ENCODE assay signal across 37 cellular contexts in the genomic region with DNA sequence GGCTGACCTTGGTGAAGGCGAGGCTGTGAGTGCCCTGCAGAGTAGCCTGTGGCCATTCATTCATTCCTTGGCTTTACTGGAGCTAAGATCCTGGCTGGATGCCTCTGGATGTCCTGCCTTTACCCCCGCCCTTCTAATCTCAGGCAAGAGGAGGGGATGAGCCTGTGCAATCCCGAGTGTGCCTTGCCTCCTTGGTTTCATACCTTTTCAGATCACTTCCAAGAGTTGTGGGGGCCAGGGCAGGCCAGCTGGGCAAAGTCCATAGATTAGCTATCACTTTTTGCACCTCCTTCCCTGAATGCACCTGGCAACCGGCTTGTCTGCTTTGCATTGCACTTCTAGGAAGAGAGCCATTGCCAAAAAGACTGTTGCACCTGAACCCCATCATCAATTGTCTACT. TPM values are rescaled to one million over a fixed set of nuclear protein-coding genes. Genes with fewer than 3 reads are reported as not detected.
DNase-seq lines count a peak whose midpoint lies in the region; ATAC-seq and TF ChIP-seq lines count a peak whose summit lies in the region.
"Had no signal": no experiment of that assay in that cellular context is flagged by ENCODE, and none has a peak within 500 bp of the region (broad histone marks: within the 10 kb centered on the region; RNA-seq: fewer than 3 reads in every experiment).

No MANE protein-coding gene starts in this region.

- intact Hi-C loops in transverse colon (cut with DNase I; ENCODE audit: low total_unique reads): no loop called here

- H2BK120ac ChIP-seq in mesenchymal stem cell (ENCODE audit: low read depth, low read length): no peak overlapping the region

- in situ Hi-C loops in transverse colon (cut with MboI; ENCODE audit: low pct_ligation_motif_present in 1 of 4, low pct_unique_long_range_greater_than_20kb in 1 of 4, low sequenced_read_pairs in 3 of 4): no loop called here

- H2AFZ ChIP-seq in mesenchymal stem cell (ENCODE audit: low read depth, low read length): no peak overlapping the region

- H3K27me3 ChIP-seq in HUES6 (ENCODE audit: control insufficient read depth, insufficient read depth, low read length): no peaks in the 10 kb centered on the region
- H3K27me3 ChIP-seq in ectodermal cell (ENCODE audit: control insufficient read depth, insufficient read depth, low read length, poor library complexity, severe bottlenecking): no peaks in the 10 kb centered on the region
- peaks cover 57 to 71% of the 10 kb centered on the region in 2 experiments for H3K27me3 ChIP-seq in mesenchymal stem cell (ENCODE audit: control insufficient read depth in 1 of 2, insufficient read depth in 1 of 2, low read length in 2 of 2)
- H3K27me3 ChIP-seq in transverse colon: peaks cover 14% of the 10 kb centered on the region
- H3K27me3 ChIP-seq: ascending aorta, right lobe of liver had no signal

- H3K4me2 ChIP-seq in mesenchymal stem cell (ENCODE audit: low read length, poor library complexity, severe bottlenecking): no peak overlapping the region
- H3K4me2 ChIP-seq: KMS-11 had no signal

- no peak overlapping the region for H3K14ac ChIP-seq in mesenchymal stem cell (ENCODE audit: low read length in 2 of 2)

- no peak for DNase-seq in mesenchymal stem cell
- DNase-seq in transverse colon: peak; percentile 24
- DNase-seq in UCSD-AML1 (lab: John Stamatoyannopoulos, UW; ENCODE audit: unreplicated experiment): no peak
- DNase-seq in NCI-H1694 treated with DMSO at 0.1 percent for 48 hours (lab: John Stamatoyannopoulos, UW): no peak
- no peak for DNase-seq in NCI-H1417 treated with DMSO at 0.1 percent for 48 hours (lab: John Stamatoyannopoulos, UW)
- DNase-seq: activated CD4-positive, alpha-beta T cell treated with anti-CD3 and anti-CD28 coated beads, Interleukin-2, amount 10 ng/mL, durations not matched to agents 24 days and 14 days; activated effector memory CD4-positive, alpha-beta T cell treated with anti-CD3 and anti-CD28 coated beads, Interleukin-2, amount 50 U/mL, for 16 hours; activated naive CD8-positive, alpha-beta T cell treated with anti-CD3 and anti-CD28 coated beads for 36 hours; activated T-cell treated with anti-CD3 and anti-CD28 coated beads, Interleukin-2, amount 50 U/mL, for 1 hour; C1 segment of cervical spinal cord; DND-41; hippocampal formation; lower lobe of right lung; NCI-H187; NCI-H2171; NCI-H524 treated with DMSO at 0.1 percent for 48 hours; posterior cingulate gyrus; right lobe of liver; SHP77 treated with DMSO at 0.1 percent for 48 hours; stimulated activated CD4-positive, alpha-beta T cell treated with anti-CD3 and anti-CD28 coated beads, Interleukin-12 subunit alpha, Interleukin-12 subunit beta, amount 100 ng/mL, for 4 hours; stimulated activated CD4-positive, alpha-beta T cell treated with anti-CD3 and anti-CD28 coated beads, Interleukin-4, amount 100 ng/mL, for 1 hour; SW 1271; T-helper 9 cell; WERI-Rb-1 had no signal

- peak overlapping the region; percentile 99 for H3K9ac ChIP-seq in HUES6 (ENCODE audit: low read length)
- no peak overlapping the region for H3K9ac ChIP-seq in mesenchymal stem cell (ENCODE audit: low read length)
- H3K9ac ChIP-seq: KMS-11 had no signal

- no peak for TF ChIP-seq POLR2A in transverse colon (IDR thresholded peaks at IDR 0.05)

- no peak for TF ChIP-seq CTCF in transverse colon (IDR thresholded peaks at IDR 0.05)

- H3K27ac ChIP-seq in HUES6 (ENCODE audit: low read depth, low read length) (peak overlapping the region; percentile 99; the same call in 1 of the 2 replicates), ectodermal cell (ENCODE audit: insufficient read depth, low read depth, low read length, poor library complexity, severe bottlenecking) (no peak overlapping the region), mesenchymal stem cell (ENCODE audit: low read length, poor library complexity, severe bottlenecking) (no peak overlapping the region), transverse colon (no peak overlapping the region)
- H3K27ac ChIP-seq: ascending aorta, gastroesophageal sphincter, KMS-11, lower lobe of right lung, right lobe of liver, WERI-Rb-1 had no signal

- no peaks in the 10 kb centered on the region for H3K79me1 ChIP-seq in mesenchymal stem cell (replicated peaks; ENCODE audit: low read length, poor library complexity, severe bottlenecking)

- no peak for TF ChIP-seq EP300 in transverse colon (IDR thresholded peaks at IDR 0.05; ENCODE audit: low read depth)

- H3K4ac ChIP-seq in mesenchymal stem cell (ENCODE audit: low read depth in 1 of 2, low read length in 2 of 2): no peak overlapping the region

- H3K4me1 ChIP-seq in HUES6 (ENCODE audit: control insufficient read depth, insufficient read depth, low read length) (peaks cover 39% of the 10 kb centered on the region), ectodermal cell (ENCODE audit: control insufficient read depth, insufficient read depth, low read length) (peaks cover 26% of the 10 kb centered on the region), mesenchymal stem cell (ENCODE audit: control insufficient read depth, insufficient read depth, low read depth, low read length) (no peaks in the 10 kb centered on the region), transverse colon (peaks cover 0 to 9% (median 7%) of the 10 kb centered on the region in 4 donors)
- H3K4me1 ChIP-seq: ascending aorta, gastroesophageal sphincter, lower lobe of right lung, right lobe of liver had no signal

- WGBS in ectodermal cell, 2 experiments: 3 to 7% methylated on average over 4 of the region's 4 CpGs
- 23% methylated on average over 4 of the region's 4 CpGs for WGBS in mesenchymal stem cell
- WGBS in transverse colon (ENCODE audit: low coverage in 1 of 2), 2 donors: 40 to 41% methylated on average over 1 to 4 of the region's 4 CpGs

- no peaks in the 10 kb centered on the region for H3K9me3 ChIP-seq in HUES6 (ENCODE audit: control insufficient read depth, insufficient read depth, low read depth, low read length)
- no peaks in the 10 kb centered on the region for H3K9me3 ChIP-seq in ectodermal cell (ENCODE audit: control insufficient read depth, low read length)
- H3K9me3 ChIP-seq in mesenchymal stem cell (ENCODE audit: control insufficient read depth, low read length): no peaks in the 10 kb centered on the region
- H3K9me3 ChIP-seq in transverse colon: no peaks in the 10 kb centered on the region
- H3K9me3 ChIP-seq: ascending aorta, gastroesophageal sphincter, lower lobe of right lung, right lobe of liver had no signal

- H4K91ac ChIP-seq in mesenchymal stem cell (ENCODE audit: low read length): peak overlapping the region; percentile 50

- no peak for ATAC-seq in HG03175 (IDR thresholded peaks at IDR 0.05; ENCODE audit: unreplicated experiment)
- ATAC-seq: gastroesophageal sphincter; Panc1; stimulated activated effector memory CD8-positive, alpha-beta T cell treated with anti-CD3 and anti-CD28 coated beads, Interleukin-12 subunit alpha, Interleukin-12 subunit beta, amount 100 ng/mL, for 72 hours had no signal

- H3K4me3 ChIP-seq in HUES6 (ENCODE audit: low read depth, low read length): peak overlapping the region; percentile 83
- peak overlapping the region; percentile 46 for H3K4me3 ChIP-seq in ectodermal cell (ENCODE audit: insufficient read depth, low read depth, low read length)
- H3K4me3 ChIP-seq in mesenchymal stem cell (ENCODE audit: insufficient read depth in 1 of 2, low read depth in 1 of 2, low read length in 2 of 2): no peak overlapping the region
- H3K4me3 ChIP-seq in transverse colon: no peak overlapping the region
- H3K4me3 ChIP-seq: ascending aorta, gastroesophageal sphincter, lower lobe of right lung, right lobe of liver had no signal

- H3K23ac ChIP-seq in mesenchymal stem cell (ENCODE audit: low read length in 2 of 2): no peak overlapping the region

- no peak overlapping the region for H2BK15ac ChIP-seq in mesenchymal stem cell (ENCODE audit: low read depth, poor library complexity, severe bottlenecking)

- no peak overlapping the region for H2BK12ac ChIP-seq in mesenchymal stem cell (ENCODE audit: low read length in 2 of 2)

- no peak overlapping the region for H2BK5ac ChIP-seq in mesenchymal stem cell (ENCODE audit: low read depth, low read length, poor library complexity, severe bottlenecking)

- H2AK5ac ChIP-seq in mesenchymal stem cell (ENCODE audit: low read length, severe bottlenecking): no peak overlapping the region

- no peak overlapping the region for H4K8ac ChIP-seq in mesenchymal stem cell (ENCODE audit: low read length)

- H3K36me3 ChIP-seq in HUES6 (ENCODE audit: control insufficient read depth, insufficient read depth, low read length) (peaks cover 14% of the 10 kb centered on the region), ectodermal cell (ENCODE audit: control insufficient read depth, insufficient read depth, low read length) (no peaks in the 10 kb centered on the region), mesenchymal stem cell (ENCODE audit: control insufficient read depth in 1 of 2, insufficient read depth in 2 of 2, low read depth in 1 of 2, low read length in 2 of 2) (no peaks in the 10 kb centered on the region), transverse colon (no peaks in the 10 kb centered on the region)
- H3K36me3 ChIP-seq: ascending aorta, gastroesophageal sphincter, lower lobe of right lung, right lobe of liver, WERI-Rb-1 had no signal

- H3K18ac ChIP-seq in mesenchymal stem cell (ENCODE audit: low read depth in 1 of 2, low read length in 2 of 2): no peak overlapping the region

RNA-seq across cellular contexts. Expression of gene VRTN, which starts 1.5 kb away (rescaled TPM):
- 23.9 TPM for polyA plus RNA-seq in ectodermal cell (2013, experiment 1 of 4)
- 20.2 TPM for polyA plus RNA-seq in ectodermal cell (2013, experiment 2 of 4)
- polyA plus RNA-seq in ectodermal cell (2013, experiment 3 of 4): 13.3 TPM
- polyA plus RNA-seq in ectodermal cell (2013, experiment 4 of 4): 15.0 TPM
- not detected for polyA plus RNA-seq in mesenchymal stem cell (2013, experiment 1 of 2)
- not detected for polyA plus RNA-seq in mesenchymal stem cell (2013, experiment 2 of 2)
- total RNA-seq in transverse colon: not detected
- total RNA-seq: activated CD4-positive, alpha-beta T cell treated with anti-CD3 and anti-CD28 coated beads, Interleukin-2, amount 10 ng/mL, durations not matched to agents 24 days and 14 days; activated CD8-positive, alpha-beta memory T cell treated with anti-CD3 and anti-CD28 coated beads for 36 hours; activated naive CD8-positive, alpha-beta T cell treated with anti-CD3 and anti-CD28 coated beads for 36 hours; ascending aorta; cardiac septum; gastroesophageal sphincter; kidney epithelial cell; lower lobe of right lung; right lobe of liver; urinary bladder had no signal
- polyA plus RNA-seq: neural cell, urinary bladder had no signal

RNA-seq across cellular contexts. Expression of gene ABCD4, which starts 47.0 kb away (rescaled TPM):
- polyA plus RNA-seq in ectodermal cell (2013, experiment 1 of 4): 115 TPM
- 102 TPM for polyA plus RNA-seq in ectodermal cell (2013, experiment 2 of 4)
- polyA plus RNA-seq in ectodermal cell (2013, experiment 3 of 4): 88.6 TPM
- polyA plus RNA-seq in ectodermal cell (2013, experiment 4 of 4): 103 TPM
- 16.6 TPM for polyA plus RNA-seq in mesenchymal stem cell (2013, experiment 1 of 2)
- polyA plus RNA-seq in mesenchymal stem cell (2013, experiment 2 of 2): 16.4 TPM
- total RNA-seq in transverse colon: 100 to 1,000 TPM in 1 of 4 donors, 10 to 100 TPM in 3; 51.6 to 107 (median 73.1) TPM

Comparison
In these comparisons a context has a peak if more than half of its experiments do, and no peak if none do; other contexts are left out.
1. H3K4me3 ChIP-seq: peak in HUES6 (single experiment) and ectodermal cell (single experiment); none in mesenchymal stem cell (0 of 2) and transverse colon (0 of 4).